Comparison of ENCODE assay signal across 7 cellular contexts in the genomic region with DNA sequence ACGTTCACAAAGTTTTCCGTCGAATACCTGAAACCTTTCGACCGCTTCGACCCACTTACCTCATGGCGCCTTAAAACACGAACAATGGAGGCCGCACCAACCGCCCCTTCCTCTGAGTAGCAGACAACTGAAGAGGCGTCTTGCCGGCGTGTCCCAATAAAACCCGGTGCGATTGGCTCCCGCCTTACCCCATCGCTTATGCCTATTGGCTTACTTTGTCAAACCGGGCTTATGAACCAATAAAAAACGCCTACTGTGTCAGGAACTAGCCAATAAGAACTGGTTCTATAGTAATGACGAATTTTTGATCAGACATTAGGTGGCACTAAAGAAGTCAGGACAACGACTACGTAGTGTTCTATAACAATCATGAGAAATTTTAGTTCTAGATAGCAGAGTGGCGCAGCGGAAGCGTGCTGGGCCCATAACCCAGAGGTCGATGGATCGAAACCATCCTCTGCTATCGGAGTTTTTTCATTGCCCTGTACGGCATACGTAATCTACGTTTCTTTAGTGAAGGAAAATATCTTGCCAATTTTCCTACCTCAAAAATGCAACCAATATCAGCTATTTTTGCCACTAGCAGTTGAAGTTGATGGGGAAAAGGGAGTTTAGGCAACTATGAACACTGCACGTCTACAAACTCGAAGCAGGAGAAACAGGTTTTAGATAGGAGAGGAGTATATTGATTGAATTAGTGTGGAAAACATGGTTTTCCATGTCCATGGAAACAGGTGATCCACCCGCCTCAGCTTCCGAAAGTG.
DNase-seq lines count a peak whose midpoint lies in the region; ATAC-seq, FAIRE-seq and TF ChIP-seq lines count a peak whose summit lies in the region.

A gene (minus strand): TSS at position 135 of the 764 bp plus-strand sequence. CDS start 71 bp downstream, at position 64.

- peak; percentile 99 for FAIRE-seq in GM18507 (lab: Jason Lieb, UNC)

- TF ChIP-seq CTCF in astrocyte of the spinal cord (IDR thresholded peaks at IDR 0.05; ENCODE audit: low read depth, low read length) (no peak), retinal pigment epithelial cell (conservative IDR thresholded peaks at IDR 0.05; ENCODE audit: low read depth, low read length) (peak; percentile 27)

- DNase-seq in GM18507 (ENCODE audit: extremely low spot score, insufficient read length, low read depth): peak; percentile 95
- peak; percentile 99 for DNase-seq in NCI-H2029 (lab: John Stamatoyannopoulos, UW)
- DNase-seq in T-helper 9 cell: peak; percentile 94
- peak; percentile 100 for DNase-seq in astrocyte of the spinal cord (ENCODE audit: low read depth, low spot score)
- DNase-seq in hypothalamus (lab: John Stamatoyannopoulos, UW): peak; percentile 54 to 98 (median 89)
- peak; percentile 99 for DNase-seq in retinal pigment epithelial cell (ENCODE audit: low read depth)

- peak; percentile 89 for ATAC-seq in HG02981 (IDR thresholded peaks at IDR 0.05; ENCODE audit: unreplicated experiment)

- in situ Hi-C loops in astrocyte of the spinal cord (cut with HindIII; ENCODE audit: low sequenced_read_pairs): no loop called here

- H3K4me3 ChIP-seq in astrocyte of the spinal cord (ENCODE audit: low read depth, low read length) (peak within 1 kb of the TSS; percentile 99), retinal pigment epithelial cell (ENCODE audit: low read length) (peak within 1 kb of the TSS; percentile 97)

Comparison
In these comparisons a context has a peak if more than half of its experiments do, and no peak if none do; other contexts are left out.
1. Peak in every context shown above with its lines: DNase-seq, ATAC-seq and H3K4me3 ChIP-seq.